In the genomic region with DNA sequence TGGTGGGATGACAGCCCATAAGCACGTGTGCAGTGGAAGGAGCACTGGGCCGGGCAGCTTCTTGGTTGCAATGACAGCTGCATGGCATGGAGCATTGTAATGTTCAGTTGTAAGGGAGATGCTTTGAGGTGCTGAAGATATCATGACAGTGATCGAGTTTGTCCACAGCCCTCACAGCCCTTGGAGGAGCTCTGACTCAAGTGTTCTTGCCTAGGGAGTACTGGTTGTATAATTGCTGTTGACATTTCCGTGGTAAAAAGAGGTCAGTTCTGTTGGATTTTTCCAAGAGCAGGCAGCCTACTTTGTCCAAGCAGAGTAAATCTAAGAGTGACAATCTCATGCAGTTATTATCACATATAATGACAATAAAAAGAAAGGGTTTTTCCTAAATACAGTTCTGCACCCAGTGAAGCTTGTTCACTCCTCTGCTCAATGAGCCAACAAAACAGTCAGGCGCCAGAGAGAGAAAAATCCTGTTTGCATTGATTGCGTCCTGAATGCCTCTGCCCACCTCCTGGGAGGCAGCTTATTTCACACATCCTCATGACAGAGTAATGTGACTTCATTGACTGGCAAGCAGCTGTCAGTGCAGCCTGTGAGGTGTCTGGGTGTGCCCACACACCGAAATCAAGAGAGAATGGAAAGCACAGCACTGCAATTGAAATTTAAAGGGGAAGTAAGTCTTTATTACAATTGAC, we compare ENCODE assay signal across 14 cellular contexts.
DNase-seq lines count a peak whose midpoint lies in the region; ATAC-seq and TF ChIP-seq lines count a peak whose summit lies in the region.
"Had no signal": no experiment of that assay in that cellular context is flagged by ENCODE, and none has a peak within 500 bp of the region (broad histone marks: within the 10 kb centered on the region; RNA-seq: fewer than 3 reads in every experiment).

No MANE protein-coding gene starts in this region.

- DNase-seq in NCI-H128 (lab: John Stamatoyannopoulos, UW; ENCODE audit: unreplicated experiment) (peak; percentile 37), NCI-H69 (lab: John Stamatoyannopoulos, UW) (peak; percentile 96), glutamatergic neuron (peak; percentile 33), retina (peak; percentile 75), type B pancreatic cell (ENCODE audit: extremely low spot score, unreplicated experiment) (no peak), ACHN (no peak)
- DNase-seq: activated CD4-positive, alpha-beta T cell treated with anti-CD3 and anti-CD28 coated beads, Interleukin-2, amount 50 U/mL, for 48 hours; DMS79 treated with DMSO at 0.1 percent for 48 hours; KBM-7; NCI-H1436 treated with DMSO at 0.1 percent for 48 hours; pancreas; SJCRH30 had no signal

- H3K27me3 Mint-ChIP-seq in glutamatergic neuron (ENCODE audit: unreplicated experiment) (no peaks in the 10 kb centered on the region), type B pancreatic cell (no peaks in the 10 kb centered on the region)

- H3K9me3 Mint-ChIP-seq in glutamatergic neuron (ENCODE audit: unreplicated experiment) = no peaks in the 10 kb centered on the region
- H3K9me3 Mint-ChIP-seq in type B pancreatic cell = no peaks in the 10 kb centered on the region
- H3K9me3 Mint-ChIP-seq: activated T-helper 2 cell treated with anti-CD3 and anti-CD28 coated beads, Interferon-gamma antibody, Interleukin-2, Interleukin-4, amounts not matched to agents 10 μg/mL and 5 μg/mL and 100 μg/mL, durations not matched to agents 14 hours and 24 hours and 36 hours had no signal

- H3K4me1 Mint-ChIP-seq in glutamatergic neuron (ENCODE audit: low read depth, unreplicated experiment) (no peaks in the 10 kb centered on the region), type B pancreatic cell (ENCODE audit: unreplicated experiment) (no peaks in the 10 kb centered on the region)

- TF ChIP-seq CTCF in glutamatergic neuron (IDR thresholded peaks at IDR 0.05; ENCODE audit: partially characterized antibody, unreplicated experiment) (no peak), type B pancreatic cell (conservative IDR thresholded peaks at IDR 0.05) (no peak)

- in situ Hi-C loops in ACHN (cut with HindIII; ENCODE audit: low pct_ligation_motif_present, low pct_unique_long_range_greater_than_20kb, low sequenced_read_pairs) = no loop called here

- H3K36me3 Mint-ChIP-seq in glutamatergic neuron (ENCODE audit: unreplicated experiment) (no peaks in the 10 kb centered on the region), type B pancreatic cell (no peaks in the 10 kb centered on the region)

- H3K27ac Mint-ChIP-seq in glutamatergic neuron (ENCODE audit: unreplicated experiment) = no peak overlapping the region
- no peak overlapping the region for H3K27ac Mint-ChIP-seq in type B pancreatic cell
- H3K27ac Mint-ChIP-seq: activated T-helper 2 cell treated with anti-CD3 and anti-CD28 coated beads, Interferon-gamma antibody, Interleukin-2, Interleukin-4, amounts not matched to agents 10 μg/mL and 5 μg/mL and 100 μg/mL, durations not matched to agents 14 hours and 24 hours and 36 hours had no signal

- no peak for ATAC-seq in HG02870 (IDR thresholded peaks at IDR 0.05; ENCODE audit: unreplicated experiment)

- H3K4me3 Mint-ChIP-seq in glutamatergic neuron (ENCODE audit: unreplicated experiment) = no peak overlapping the region
- no peak overlapping the region for H3K4me3 Mint-ChIP-seq in type B pancreatic cell

Comparison
In these comparisons a context has a peak if more than half of its experiments do, and no peak if none do; other contexts are left out.
1. DNase-seq: peak in NCI-H128 (single experiment), NCI-H69 (single experiment), glutamatergic neuron (single experiment) and retina (single experiment); none in type B pancreatic cell (single experiment) and ACHN (single experiment).